ENCODE assay signal across 1 cellular context in the genomic region with DNA sequence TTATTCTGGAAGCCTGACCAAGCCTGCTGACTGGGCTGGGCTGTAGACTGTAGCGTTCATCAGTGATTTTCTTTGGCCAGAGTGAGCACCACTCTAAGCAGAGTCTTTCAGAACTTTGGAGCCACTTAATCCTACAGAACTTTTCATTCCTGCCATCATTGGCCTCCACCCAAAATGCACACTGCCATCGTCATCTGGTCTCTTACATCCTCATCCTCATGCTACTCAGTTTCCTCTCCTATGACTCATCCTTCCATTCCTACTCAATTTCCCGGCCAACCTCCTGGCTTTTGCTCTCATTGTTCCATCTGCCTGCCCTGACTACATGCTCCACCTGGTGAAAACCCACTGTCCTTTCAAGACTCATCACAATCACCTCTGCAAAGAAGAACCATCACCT.
TF ChIP-seq lines count a peak whose summit lies in the region.

No MANE protein-coding gene starts in this region.

TF ChIP-seq in GM23338, 12 proteins besides CTCF, POLR2A, EP300 and RAD21 (continued from another document):
- TF ChIP-seq, protein P1, sequence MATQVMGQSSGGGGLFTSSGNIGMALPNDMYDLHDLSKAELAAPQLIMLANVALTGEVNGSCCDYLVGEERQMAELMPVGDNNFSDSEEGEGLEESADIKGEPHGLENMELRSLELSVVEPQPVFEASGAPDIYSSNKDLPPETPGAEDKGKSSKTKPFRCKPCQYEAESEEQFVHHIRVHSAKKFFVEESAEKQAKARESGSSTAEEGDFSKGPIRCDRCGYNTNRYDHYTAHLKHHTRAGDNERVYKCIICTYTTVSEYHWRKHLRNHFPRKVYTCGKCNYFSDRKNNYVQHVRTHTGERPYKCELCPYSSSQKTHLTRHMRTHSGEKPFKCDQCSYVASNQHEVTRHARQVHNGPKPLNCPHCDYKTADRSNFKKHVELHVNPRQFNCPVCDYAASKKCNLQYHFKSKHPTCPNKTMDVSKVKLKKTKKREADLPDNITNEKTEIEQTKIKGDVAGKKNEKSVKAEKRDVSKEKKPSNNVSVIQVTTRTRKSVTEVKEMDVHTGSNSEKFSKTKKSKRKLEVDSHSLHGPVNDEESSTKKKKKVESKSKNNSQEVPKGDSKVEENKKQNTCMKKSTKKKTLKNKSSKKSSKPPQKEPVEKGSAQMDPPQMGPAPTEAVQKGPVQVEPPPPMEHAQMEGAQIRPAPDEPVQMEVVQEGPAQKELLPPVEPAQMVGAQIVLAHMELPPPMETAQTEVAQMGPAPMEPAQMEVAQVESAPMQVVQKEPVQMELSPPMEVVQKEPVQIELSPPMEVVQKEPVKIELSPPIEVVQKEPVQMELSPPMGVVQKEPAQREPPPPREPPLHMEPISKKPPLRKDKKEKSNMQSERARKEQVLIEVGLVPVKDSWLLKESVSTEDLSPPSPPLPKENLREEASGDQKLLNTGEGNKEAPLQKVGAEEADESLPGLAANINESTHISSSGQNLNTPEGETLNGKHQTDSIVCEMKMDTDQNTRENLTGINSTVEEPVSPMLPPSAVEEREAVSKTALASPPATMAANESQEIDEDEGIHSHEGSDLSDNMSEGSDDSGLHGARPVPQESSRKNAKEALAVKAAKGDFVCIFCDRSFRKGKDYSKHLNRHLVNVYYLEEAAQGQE (IDR thresholded peaks at IDR 0.05; ENCODE audit: unreplicated experiment), result no peak
- TF ChIP-seq JUNB (IDR thresholded peaks at IDR 0.05; ENCODE audit: unreplicated experiment), result no peak
- no peak for TF ChIP-seq STAT1 (IDR thresholded peaks at IDR 0.05; ENCODE audit: unreplicated experiment)
- TF ChIP-seq, protein P2, sequence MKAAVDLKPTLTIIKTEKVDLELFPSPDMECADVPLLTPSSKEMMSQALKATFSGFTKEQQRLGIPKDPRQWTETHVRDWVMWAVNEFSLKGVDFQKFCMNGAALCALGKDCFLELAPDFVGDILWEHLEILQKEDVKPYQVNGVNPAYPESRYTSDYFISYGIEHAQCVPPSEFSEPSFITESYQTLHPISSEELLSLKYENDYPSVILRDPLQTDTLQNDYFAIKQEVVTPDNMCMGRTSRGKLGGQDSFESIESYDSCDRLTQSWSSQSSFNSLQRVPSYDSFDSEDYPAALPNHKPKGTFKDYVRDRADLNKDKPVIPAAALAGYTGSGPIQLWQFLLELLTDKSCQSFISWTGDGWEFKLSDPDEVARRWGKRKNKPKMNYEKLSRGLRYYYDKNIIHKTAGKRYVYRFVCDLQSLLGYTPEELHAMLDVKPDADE (IDR thresholded peaks at IDR 0.05), result no peak
- TF ChIP-seq ZNF331 (CRISPR knock-in tag; IDR thresholded peaks at IDR 0.05; ENCODE audit: low read depth), result no peak
- no peak for TF ChIP-seq POLR2AphosphoS5 (IDR thresholded peaks at IDR 0.05; ENCODE audit: low read depth)
